In the genomic region with DNA sequence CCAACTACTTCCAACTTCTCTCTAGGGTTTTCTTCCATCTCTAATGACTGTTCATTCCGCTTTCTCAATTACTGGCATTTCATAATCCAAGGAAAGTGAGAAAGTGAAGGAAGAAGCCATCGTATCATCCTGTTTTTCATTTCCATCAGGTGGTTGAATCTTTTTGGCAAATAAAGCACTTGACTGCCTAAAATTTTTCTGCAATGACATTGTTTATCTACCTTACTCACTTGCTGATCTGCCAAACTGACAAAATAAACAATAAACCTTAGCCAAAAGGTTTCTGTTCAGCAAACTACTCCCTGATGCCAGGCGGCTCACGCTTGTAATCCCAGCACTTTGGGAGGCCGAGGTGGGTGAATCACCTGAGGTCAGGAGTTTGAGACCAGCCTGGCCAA, we compare ENCODE assay signal across 12 cellular contexts. TPM values are rescaled to one million over a fixed set of nuclear protein-coding genes. Genes with fewer than 3 reads are reported as not detected.
DNase-seq lines count a peak whose midpoint lies in the region; ATAC-seq and TF ChIP-seq lines count a peak whose summit lies in the region.
"Had no signal": no experiment of that assay in that cellular context is flagged by ENCODE, and none has a peak within 500 bp of the region (broad histone marks: within the 10 kb centered on the region; RNA-seq: fewer than 3 reads in every experiment).

No MANE protein-coding gene starts in this region.

- H3K79me2 ChIP-seq in HCT116 (ENCODE audit: insufficient read depth, low read length), result peaks cover 6% of the 10 kb centered on the region

- 0 out of 2 replicates have a peak overlapping the region, but pooled peaks have one; percentile 0 for H3K9ac ChIP-seq in HCT116 (ENCODE audit: low read length)

- no peaks in the 10 kb centered on the region for H4K20me1 ChIP-seq in HCT116 (ENCODE audit: insufficient read depth)

- TF ChIP-seq POLR2A in HCT116 (IDR thresholded peaks at IDR 0.05; ENCODE audit: borderline replicate concordance, extremely low read depth, insufficient read depth, insufficient read length), result no peak

- RAD21 ChIA-PET in HCT116 (lab: Charles Lee; ENCODE audit: low non-redundant PET in 1 of 2, low total read pairs in 2 of 2, uncharacterized antibody in 2 of 2, unreplicated experiment in 2 of 2), result no interaction called here

- POLR2A ChIA-PET in CD4-positive, alpha-beta T cell (lab: Charles Lee), result interaction anchor here (0.9 kb wide), 1 partner anchor 13 kb away, joined by 6 read pairs; no protein-coding TSS in a partner anchor
- POLR2A ChIA-PET in HCT116 (lab: Charles Lee), result no interaction called here
- POLR2A ChIA-PET in naive thymus-derived CD8-positive, alpha-beta T cell (lab: Charles Lee), result interaction anchor here (0.9 kb wide), 1 partner anchor 23 kb away, joined by 5 read pairs; no protein-coding TSS in a partner anchor

- peak overlapping the region; percentile 31 for H3K27ac ChIP-seq in CD4-positive, alpha-beta T cell (ENCODE audit: low read depth, low read length)
- H3K27ac ChIP-seq in HCT116 (ENCODE audit: low read depth, low read length), result peak overlapping the region; percentile 37; the same call in 1 of the 2 replicates

- no peaks in the 10 kb centered on the region for H3K27me3 ChIP-seq in CD4-positive, alpha-beta T cell (ENCODE audit: control insufficient read depth, insufficient read depth, low read length)
- no peaks in the 10 kb centered on the region for H3K27me3 ChIP-seq in HCT116 (ENCODE audit: insufficient read depth, low read length)

- H3K36me3 ChIP-seq in HCT116 (ENCODE audit: control insufficient read depth in 1 of 2, insufficient read depth in 2 of 2, low read length in 2 of 2), result no peaks in the 10 kb centered on the region

- DNase-seq in CD4-positive, alpha-beta T cell, result no peak
- DNase-seq in HCT116 (ENCODE audit: low read depth, low spot score) (no peak), osteocyte (ENCODE audit: extremely low spot score, unreplicated experiment) (no peak), NCI-H187 (lab: John Stamatoyannopoulos, UW) (no peak), midbrain (lab: John Stamatoyannopoulos, UW) (no peak), COR-L47 (lab: John Stamatoyannopoulos, UW) (no peak)
- DNase-seq in activated T-helper 2 cell treated with anti-CD3 and anti-CD28 coated beads, Interferon-gamma antibody, Interleukin-2, Interleukin-4, amounts not matched to agents 10 μg/mL and 5 μg/mL and 100 μg/mL, durations not matched to agents 14 hours and 24 hours and 36 hours (ENCODE audit: low spot score), result no peak
- no peak for DNase-seq in naive thymus-derived CD8-positive, alpha-beta T cell
- DNase-seq: DMS 273 treated with DMSO at 0.1 percent for 48 hours, Kasumi-1, NCI-H510A, small intestine had no signal

- peaks cover 19 to 28% of the 10 kb centered on the region in 2 experiments for H3K4me1 ChIP-seq in HCT116 (ENCODE audit: control insufficient read depth in 1 of 2, insufficient read depth in 2 of 2, low read length in 2 of 2)

- no peaks in the 10 kb centered on the region for H3K9me3 ChIP-seq in CD4-positive, alpha-beta T cell (ENCODE audit: control insufficient read depth, low read length)
- H3K9me3 ChIP-seq in HCT116 (ENCODE audit: control insufficient read depth in 1 of 2, insufficient read depth in 1 of 2, low read depth in 1 of 2, low read length in 2 of 2), result no peaks in the 10 kb centered on the region

- H3K4me3 Mint-ChIP-seq in CD4-positive, alpha-beta T cell, result no peak overlapping the region
- H3K4me3 Mint-ChIP-seq in activated T-helper 2 cell treated with anti-CD3 and anti-CD28 coated beads, Interferon-gamma antibody, Interleukin-2, Interleukin-4, amounts not matched to agents 10 μg/mL and 5 μg/mL and 100 μg/mL, durations not matched to agents 14 hours and 24 hours and 36 hours (ENCODE audit: low read depth), result no peak overlapping the region
- peak overlapping the region in 5 of 10 donors; percentile 10 to 24 (median 15) for H3K4me3 Mint-ChIP-seq in naive thymus-derived CD8-positive, alpha-beta T cell
- no peak overlapping the region for H3K4me3 Mint-ChIP-seq in osteocyte (ENCODE audit: unreplicated experiment)

- H3K4me3 ChIP-seq in HCT116 (replicated peaks in 1 of 2; ENCODE audit: low read depth in 1 of 2, low read length in 2 of 2), result no peak overlapping the region

- H3K4me1 Mint-ChIP-seq in CD4-positive, alpha-beta T cell (ENCODE audit: low read depth), result peaks cover 98% of the 10 kb centered on the region
- peaks cover 84% of the 10 kb centered on the region for H3K4me1 Mint-ChIP-seq in activated T-helper 2 cell treated with anti-CD3 and anti-CD28 coated beads, Interferon-gamma antibody, Interleukin-2, Interleukin-4, amounts not matched to agents 10 μg/mL and 5 μg/mL and 100 μg/mL, durations not matched to agents 14 hours and 24 hours and 36 hours (ENCODE audit: low read depth)
- peaks cover 46 to 99% (median 90%) of the 10 kb centered on the region in 4 donors for H3K4me1 Mint-ChIP-seq in naive thymus-derived CD8-positive, alpha-beta T cell
- H3K4me1 Mint-ChIP-seq in osteocyte (ENCODE audit: unreplicated experiment), result peaks cover 46% of the 10 kb centered on the region

- H3K27ac Mint-ChIP-seq in CD4-positive, alpha-beta T cell, result peak overlapping the region; percentile 81
- H3K27ac Mint-ChIP-seq in activated T-helper 2 cell treated with anti-CD3 and anti-CD28 coated beads, Interferon-gamma antibody, Interleukin-2, Interleukin-4, amounts not matched to agents 10 μg/mL and 5 μg/mL and 100 μg/mL, durations not matched to agents 14 hours and 24 hours and 36 hours, result peak overlapping the region; percentile 44
- H3K27ac Mint-ChIP-seq in naive thymus-derived CD8-positive, alpha-beta T cell, result peak overlapping the region in 8 of 10 donors; percentile 54 to 85 (median 76)
- H3K27ac Mint-ChIP-seq in osteocyte (ENCODE audit: unreplicated experiment), result no peak overlapping the region

- no peaks in the 10 kb centered on the region for H3K27me3 Mint-ChIP-seq in CD4-positive, alpha-beta T cell
- H3K27me3 Mint-ChIP-seq in activated T-helper 2 cell treated with anti-CD3 and anti-CD28 coated beads, Interferon-gamma antibody, Interleukin-2, Interleukin-4, amounts not matched to agents 10 μg/mL and 5 μg/mL and 100 μg/mL, durations not matched to agents 14 hours and 24 hours and 36 hours (ENCODE audit: low read depth), result no peaks in the 10 kb centered on the region
- no peaks in the 10 kb centered on the region for H3K27me3 Mint-ChIP-seq in naive thymus-derived CD8-positive, alpha-beta T cell
- no peaks in the 10 kb centered on the region for H3K27me3 Mint-ChIP-seq in osteocyte (ENCODE audit: unreplicated experiment)

- H2AFZ ChIP-seq in HCT116 (ENCODE audit: low read depth, low read length, poor library complexity, severe bottlenecking), result no peak overlapping the region

- H3K9me3 Mint-ChIP-seq in CD4-positive, alpha-beta T cell, result no peaks in the 10 kb centered on the region
- H3K9me3 Mint-ChIP-seq in activated T-helper 2 cell treated with anti-CD3 and anti-CD28 coated beads, Interferon-gamma antibody, Interleukin-2, Interleukin-4, amounts not matched to agents 10 μg/mL and 5 μg/mL and 100 μg/mL, durations not matched to agents 14 hours and 24 hours and 36 hours, result no peaks in the 10 kb centered on the region
- H3K9me3 Mint-ChIP-seq in naive thymus-derived CD8-positive, alpha-beta T cell, result peaks cover 0 to 2% (median 0%) of the 10 kb centered on the region in 9 donors
- H3K9me3 Mint-ChIP-seq in osteocyte (ENCODE audit: unreplicated experiment), result no peaks in the 10 kb centered on the region

- H3K4me2 ChIP-seq in HCT116 (ENCODE audit: low read length), result peak overlapping the region; percentile 66

- H3K9me2 ChIP-seq in HCT116 (ENCODE audit: insufficient read depth), result no peaks in the 10 kb centered on the region

- BruUV-seq in HCT116 (replicated peaks; lab: Mats Ljungman, UMichigan), result no TSS peak

- TF ChIP-seq CTCF in CD4-positive, alpha-beta T cell (IDR thresholded peaks at IDR 0.05), result no peak
- TF ChIP-seq CTCF in HCT116 (IDR thresholded peaks at IDR 0.05 in 2 of 3, conservative IDR thresholded peaks at IDR 0.05 in 1 of 3; ENCODE audit: borderline replicate concordance in 1 of 3, insufficient read depth in 1 of 3, low read depth in 2 of 3, low read length in 2 of 3) (no peak), osteocyte (IDR thresholded peaks at IDR 0.05) (no peak)

- intact Hi-C loops in CD4-positive, alpha-beta T cell (cut with DNase I, micrococcal nuclease), result no loop called here
- intact Hi-C loops in HCT116 (cut with micrococcal nuclease), result no loop called here
- intact Hi-C loops in activated T-helper 2 cell treated with anti-CD3 and anti-CD28 coated beads, Interferon-gamma antibody, Interleukin-2, Interleukin-4, amounts not matched to agents 10 μg/mL and 5 μg/mL and 100 μg/mL, durations not matched to agents 14 hours and 24 hours and 36 hours (cut with micrococcal nuclease), result no loop called here

- CTCF ChIA-PET in CD4-positive, alpha-beta T cell (lab: Charles Lee), result interaction anchor here (0.6 kb wide), 1 partner anchor 14 kb away, joined by 3 read pairs; no protein-coding TSS in a partner anchor
- CTCF ChIA-PET in HCT116 (lab: Charles Lee), result interaction anchor here (0.6 kb wide), 1 partner anchor 997 kb away, joined by 4 read pairs; a partner anchor contains a TSS

- no peak for TF ChIP-seq RAD21 in HCT116 (IDR thresholded peaks at IDR 0.05; ENCODE audit: low read depth)

- peaks cover 80% of the 10 kb centered on the region for H3K36me3 Mint-ChIP-seq in CD4-positive, alpha-beta T cell (ENCODE audit: low read depth)
- peaks cover 78% of the 10 kb centered on the region for H3K36me3 Mint-ChIP-seq in activated T-helper 2 cell treated with anti-CD3 and anti-CD28 coated beads, Interferon-gamma antibody, Interleukin-2, Interleukin-4, amounts not matched to agents 10 μg/mL and 5 μg/mL and 100 μg/mL, durations not matched to agents 14 hours and 24 hours and 36 hours (ENCODE audit: low read depth)
- H3K36me3 Mint-ChIP-seq in naive thymus-derived CD8-positive, alpha-beta T cell, result peaks cover 0 to 28% (median 13%) of the 10 kb centered on the region in 3 donors
- H3K36me3 Mint-ChIP-seq in osteocyte (ENCODE audit: unreplicated experiment), result peaks cover 6% of the 10 kb centered on the region

- no peak for ATAC-seq in CD4-positive, alpha-beta T cell (ENCODE audit: poor library complexity)
- peak; percentile 75 for ATAC-seq in HCT116
- no peak for ATAC-seq in naive thymus-derived CD8-positive, alpha-beta T cell

RNA-seq across cellular contexts. Expression of a gene that starts 18.4 kb away (rescaled TPM):
- 100 to 1,000 TPM; 166 to 181 TPM for total RNA-seq in CD4-positive, alpha-beta T cell
- total RNA-seq in HCT116 (2021; ENCODE audit: unreplicated experiment) (25.0 TPM), osteocyte (62.2 and 63.0 TPM in 2 replicates)
- polyA plus RNA-seq in HCT116 (2012), result 14.6 and 15.6 TPM in 2 replicates
- 358 and 359 TPM in 2 replicates for total RNA-seq in activated T-helper 2 cell treated with anti-CD3 and anti-CD28 coated beads, Interferon-gamma antibody, Interleukin-2, Interleukin-4, amounts not matched to agents 10 μg/mL and 5 μg/mL and 100 μg/mL, durations not matched to agents 14 hours and 24 hours and 36 hours
- total RNA-seq in naive thymus-derived CD8-positive, alpha-beta T cell, result 100 to 1,000 TPM; 156 to 164 TPM
- polyA plus RNA-seq in naive thymus-derived CD8-positive, alpha-beta T cell, result 100 to 1,000 TPM; 130 to 143 (median 136) TPM

RNA-seq across cellular contexts. Expression of a gene that starts 29.1 kb away (rescaled TPM):
- 10 to 100 TPM; 18.9 to 19.2 TPM for total RNA-seq in CD4-positive, alpha-beta T cell
- total RNA-seq in HCT116 (2021; ENCODE audit: unreplicated experiment) (32.5 TPM), osteocyte (57.0 and 60.7 TPM in 2 replicates)
- 20.8 and 21.4 TPM in 2 replicates for polyA plus RNA-seq in HCT116 (2012)
- total RNA-seq in activated T-helper 2 cell treated with anti-CD3 and anti-CD28 coated beads, Interferon-gamma antibody, Interleukin-2, Interleukin-4, amounts not matched to agents 10 μg/mL and 5 μg/mL and 100 μg/mL, durations not matched to agents 14 hours and 24 hours and 36 hours, result 22.3 and 23.7 TPM in 2 replicates
- total RNA-seq in naive thymus-derived CD8-positive, alpha-beta T cell, result 10 to 100 TPM; 21.9 to 25.3 TPM
- 1 to 10 TPM; 1.4 to 3.2 (median 2.2) TPM for polyA plus RNA-seq in naive thymus-derived CD8-positive, alpha-beta T cell
